9 cellular contexts compared by ENCODE assay signal in the genomic region with DNA sequence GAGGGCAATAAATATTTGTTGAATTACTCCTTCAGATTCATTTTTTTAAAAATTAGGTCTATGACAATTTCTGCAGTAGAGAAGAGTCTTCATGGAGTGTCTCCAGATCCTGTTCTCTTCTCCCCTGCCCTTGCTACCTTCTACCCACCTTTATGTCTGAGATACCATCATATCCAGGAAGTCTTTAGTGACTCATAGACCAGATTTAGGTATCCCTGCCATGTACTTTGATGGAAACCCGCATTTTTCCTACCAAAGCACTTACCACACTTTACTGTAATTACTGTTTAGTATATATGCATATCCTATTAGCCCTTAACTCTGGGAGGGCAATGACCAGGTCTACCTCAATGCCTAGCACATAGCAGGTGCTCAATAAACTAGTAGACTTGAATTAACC.
"Had no signal": no experiment of that assay in that cellular context is flagged by ENCODE, and none has a peak within 500 bp of the region (broad histone marks: within the 10 kb centered on the region; RNA-seq: fewer than 3 reads in every experiment).

No MANE protein-coding gene starts in this region.

- H3K4me3 ChIP-seq: GM23248, GM23338, HAP-1 had no signal

- H3K27ac ChIP-seq: GM23248 had no signal

- DNase-seq: GM23248, GOT3, H7, H9, HCEC 1CT, HFFc6 had no signal

- ATAC-seq: GM23338, HCT116 had no signal

- H3K9me3 ChIP-seq: HAP-1 had no signal

- H2AFZ ChIP-seq: GM23248, GM23338 had no signal

- H3K4me1 ChIP-seq: HAP-1 had no signal

- H3K4me1 Mint-ChIP-seq: GM23338, H9 had no signal

- H3K27ac Mint-ChIP-seq: GM23338, HFFc6 had no signal

- H3K4me2 ChIP-seq: GM23338 had no signal

- H3K9ac ChIP-seq: GM23248 had no signal

- H3K4me3 Mint-ChIP-seq: GM23338, H9, HFFc6 had no signal
